8 cellular contexts compared by ENCODE assay signal in the genomic region with DNA sequence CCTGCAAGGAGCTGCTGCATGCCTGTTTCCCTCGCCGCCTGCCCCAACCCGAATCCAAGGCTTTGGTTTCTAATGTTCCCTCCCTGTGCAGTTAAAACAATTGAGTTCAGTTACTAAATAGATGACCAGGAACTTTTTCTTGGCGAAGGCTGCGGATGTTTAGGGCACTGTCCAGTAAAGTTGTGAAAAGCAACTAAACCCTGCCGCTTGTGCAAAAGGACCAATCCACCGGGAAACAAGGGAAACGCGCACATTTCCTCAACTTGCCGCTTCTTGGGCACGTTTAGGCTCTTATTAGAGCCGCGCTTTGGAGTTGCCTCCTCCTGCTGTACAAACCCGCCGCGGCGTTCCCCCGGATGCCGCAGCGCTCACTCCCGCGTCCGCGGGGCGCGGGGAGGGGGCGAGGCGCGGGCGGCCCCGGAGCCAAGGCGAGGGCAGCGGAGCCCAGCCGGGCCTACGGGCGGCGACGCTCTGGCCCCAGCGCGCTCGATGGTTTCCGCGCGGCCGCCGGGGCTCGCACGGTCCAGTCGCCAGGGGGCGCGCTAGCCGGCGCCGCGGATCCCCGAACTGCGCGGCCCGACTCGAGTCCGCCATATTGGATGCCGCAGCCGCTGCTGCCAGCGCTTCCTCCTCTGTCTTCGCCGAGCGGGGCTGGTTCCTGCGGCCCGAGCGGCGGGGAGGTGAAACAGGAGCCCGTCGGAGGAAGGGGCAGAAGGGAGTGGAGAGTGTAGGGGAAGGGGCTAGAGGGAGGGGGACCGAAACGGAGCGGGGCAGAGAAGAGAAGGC. TPM values are rescaled to one million over a fixed set of nuclear protein-coding genes. Genes with fewer than 3 reads are reported as not detected.
A peak's percentile ranks its signal among the peaks of the same experiment; 100 is the strongest.
DNase-seq lines count a peak whose midpoint lies in the region; ATAC-seq lines count a peak whose summit lies in the region.

A gene with protein sequence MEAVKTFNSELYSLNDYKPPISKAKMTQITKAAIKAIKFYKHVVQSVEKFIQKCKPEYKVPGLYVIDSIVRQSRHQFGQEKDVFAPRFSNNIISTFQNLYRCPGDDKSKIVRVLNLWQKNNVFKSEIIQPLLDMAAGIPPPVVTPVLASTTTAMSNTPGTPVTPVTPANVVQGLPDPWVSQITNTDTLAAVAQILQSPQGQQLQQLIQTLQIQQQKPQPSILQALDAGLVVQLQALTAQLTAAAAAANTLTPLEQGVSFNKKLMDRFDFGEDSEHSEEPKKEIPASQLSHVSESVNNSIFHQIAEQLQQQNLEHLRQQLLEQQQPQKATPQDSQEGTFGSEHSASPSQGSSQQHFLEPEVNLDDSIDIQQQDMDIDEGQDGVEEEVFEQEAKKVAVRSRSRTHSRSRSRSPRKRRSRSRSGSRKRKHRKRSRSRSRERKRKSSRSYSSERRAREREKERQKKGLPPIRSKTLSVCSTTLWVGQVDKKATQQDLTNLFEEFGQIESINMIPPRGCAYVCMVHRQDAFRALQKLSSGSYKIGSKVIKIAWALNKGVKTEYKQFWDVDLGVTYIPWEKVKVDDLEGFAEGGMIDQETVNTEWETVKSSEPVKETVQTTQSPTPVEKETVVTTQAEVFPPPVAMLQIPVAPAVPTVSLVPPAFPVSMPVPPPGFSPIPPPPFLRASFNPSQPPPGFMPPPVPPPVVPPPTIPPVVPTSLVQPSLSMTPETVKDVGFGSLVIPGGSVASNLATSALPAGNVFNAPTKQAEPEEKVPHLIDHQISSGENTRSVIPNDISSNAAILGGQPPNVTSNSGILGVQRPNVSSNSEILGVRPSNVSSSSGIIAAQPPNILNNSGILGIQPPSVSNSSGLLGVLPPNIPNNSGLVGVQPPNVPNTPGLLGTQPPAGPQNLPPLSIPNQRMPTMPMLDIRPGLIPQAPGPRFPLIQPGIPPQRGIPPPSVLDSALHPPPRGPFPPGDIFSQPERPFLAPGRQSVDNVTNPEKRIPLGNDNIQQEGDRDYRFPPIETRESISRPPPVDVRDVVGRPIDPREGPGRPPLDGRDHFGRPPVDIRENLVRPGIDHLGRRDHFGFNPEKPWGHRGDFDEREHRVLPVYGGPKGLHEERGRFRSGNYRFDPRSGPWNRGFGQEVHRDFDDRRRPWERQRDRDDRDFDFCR (N-terminal part only) (plus strand): TSS at position 593 of the 786 bp plus-strand sequence. CDS start 485 bp downstream, outside the sequence.

- H4K8ac ChIP-seq in mesendoderm (ENCODE audit: low read depth, low read length), result no peak within 1 kb of the TSS

- peak within 1 kb of the TSS; percentile 99 for H3K56ac ChIP-seq in mesendoderm (ENCODE audit: low read length)

- peak within 1 kb of the TSS; percentile 74 for H3K4ac ChIP-seq in mesendoderm (ENCODE audit: low read depth, low read length)

- no peak within 1 kb of the TSS for H2AK5ac ChIP-seq in mesendoderm (ENCODE audit: low read length)

- H3K4me3 ChIP-seq in mesendoderm (ENCODE audit: low read length), result peak within 1 kb of the TSS; percentile 92

- peak within 1 kb of the TSS; percentile 86 to 88 for H3K4me3 Mint-ChIP-seq in effector memory CD8-positive, alpha-beta T cell

- no peaks in the 10 kb centered on the region for H3K9me3 Mint-ChIP-seq in effector memory CD8-positive, alpha-beta T cell

- no peak within 1 kb of the TSS for H2BK15ac ChIP-seq in mesendoderm (replicated peaks; ENCODE audit: low read depth)

- no peaks in the 10 kb centered on the region for H3K27me3 ChIP-seq in mesendoderm (ENCODE audit: insufficient read depth, low read length, poor library complexity)

- peak within 1 kb of the TSS; percentile 69 for H3K23ac ChIP-seq in mesendoderm (ENCODE audit: low read length)

- WGBS in mesendoderm (ENCODE audit: extremely low coverage, insufficient coverage, low lambda C conversion rate), result no CpG with 5 or more reads among the region's 76 CpGs

- DNase-seq in CMK (ENCODE audit: low read depth) (peak; percentile 44), NK-92 (lab: John Stamatoyannopoulos, UW; ENCODE audit: unreplicated experiment) (peak; percentile 24), mesendoderm (peak; percentile 86)
- peak; percentile 64 to 70 for DNase-seq in activated CD8-positive, alpha-beta memory T cell treated with anti-CD3 and anti-CD28 coated beads for 4 hours (ENCODE audit: low read depth in 2 of 2)
- DNase-seq in effector memory CD8-positive, alpha-beta T cell, result peak; percentile 84 to 89 (median 89)
- DNase-seq in stimulated activated CD8-positive, alpha-beta memory T cell treated with anti-CD3 and anti-CD28 coated beads, Interleukin-15, amount 100 ng/mL, for 1 hour (ENCODE audit: low read depth), result peak; percentile 67

- peaks cover 25% of the 10 kb centered on the region for H3K36me3 Mint-ChIP-seq in effector memory CD8-positive, alpha-beta T cell (ENCODE audit: insufficient read depth)

- H3K27me3 Mint-ChIP-seq in effector memory CD8-positive, alpha-beta T cell, result no peaks in the 10 kb centered on the region

- peaks cover 29 to 32% of the 10 kb centered on the region in 2 donors for H3K4me1 Mint-ChIP-seq in effector memory CD8-positive, alpha-beta T cell (ENCODE audit: low read depth in 2 of 2)

- H3K79me1 ChIP-seq in mesendoderm (ENCODE audit: low read length), result no peaks in the 10 kb centered on the region

- H3K27ac Mint-ChIP-seq in effector memory CD8-positive, alpha-beta T cell, result peak within 1 kb of the TSS; percentile 94

- peaks cover 33% of the 10 kb centered on the region for H3K79me2 ChIP-seq in mesendoderm (ENCODE audit: control insufficient read depth, insufficient read depth, low read length)

- H3K9ac ChIP-seq in mesendoderm (ENCODE audit: low read length), result peak within 1 kb of the TSS; percentile 98

- peak within 1 kb of the TSS; percentile 56 for H2BK120ac ChIP-seq in mesendoderm (ENCODE audit: low read depth, low read length)

- peak within 1 kb of the TSS; percentile 99 for H3K27ac ChIP-seq in mesendoderm (ENCODE audit: low read depth, low read length)

- peak within 1 kb of the TSS; percentile 73 for H4K5ac ChIP-seq in mesendoderm (ENCODE audit: low read length)

- H2BK5ac ChIP-seq in mesendoderm (ENCODE audit: low read length), result peak within 1 kb of the TSS; percentile 98

- peak within 1 kb of the TSS; percentile 58 for H3K4me2 ChIP-seq in mesendoderm (ENCODE audit: low read length)

- ATAC-seq in GM19372 (IDR thresholded peaks at IDR 0.05; ENCODE audit: low read depth, unreplicated experiment) (peak; percentile 72), HG03521 (IDR thresholded peaks at IDR 0.05; ENCODE audit: unreplicated experiment) (peak; percentile 84)
- peak; percentile 71 for ATAC-seq in effector memory CD8-positive, alpha-beta T cell (replicated peaks)

- H3K4me1 ChIP-seq in mesendoderm (ENCODE audit: control insufficient read depth, low read depth, low read length), result peaks cover 2% of the 10 kb centered on the region

- peak within 1 kb of the TSS; percentile 96 for H3K18ac ChIP-seq in mesendoderm (ENCODE audit: low read length)

- no peaks in the 10 kb centered on the region for H3K36me3 ChIP-seq in mesendoderm (ENCODE audit: control insufficient read depth, insufficient read depth, low read length)

RNA-seq across cellular contexts. Expression of the gene that starts here (rescaled TPM):
- polyA plus RNA-seq in mesendoderm (2013, experiment 1 of 2), result 33.0 TPM
- polyA plus RNA-seq in mesendoderm (2013, experiment 2 of 2), result 32.2 TPM

Comparison
In these comparisons a context has a peak if more than half of its experiments do, and no peak if none do; other contexts are left out.
1. Peak in every context shown above with its lines: DNase-seq, ATAC-seq, H3K4me3 ChIP-seq and H3K27ac ChIP-seq.
2. DNase-seq: peak in every context shown above with its lines; median percentile 89 in effector memory CD8-positive, alpha-beta T cell; 86 in mesendoderm; 67 in activated CD8-positive, alpha-beta memory T cell treated with anti-CD3 and anti-CD28 coated beads for 4 hours; 67 in stimulated activated CD8-positive, alpha-beta memory T cell treated with anti-CD3 and anti-CD28 coated beads, Interleukin-15, amount 100 ng/mL, for 1 hour; 44 in CMK; 24 in NK-92.